8 cellular contexts compared by ENCODE assay signal in genomic region chr17:75078097-75079022, GRCh38.
DNase-seq lines count a peak whose midpoint lies in the region; ATAC-seq and TF ChIP-seq lines count a peak whose summit lies in the region.

No MANE protein-coding gene starts in this region.

- peak overlapping the region; percentile 89 for H2AFZ ChIP-seq in parathyroid adenoma

- no peak overlapping the region for H3K9ac ChIP-seq in parathyroid adenoma

- no peak overlapping the region for H3K4me2 ChIP-seq in parathyroid adenoma (ENCODE audit: low read length)

- H3K4me1 ChIP-seq in parathyroid adenoma, result peaks cover 3% of the 10 kb centered on the region

- H3K4me3 ChIP-seq in epithelial cell of esophagus (ENCODE audit: low read length), result no peak overlapping the region
- H3K4me3 ChIP-seq in parathyroid adenoma (ENCODE audit: low read depth, low read length), result no peak overlapping the region

- no peaks in the 10 kb centered on the region for H3K27me3 ChIP-seq in parathyroid adenoma (ENCODE audit: control insufficient read depth, insufficient read depth, low read length)

- no peaks in the 10 kb centered on the region for H3K79me2 ChIP-seq in parathyroid adenoma

- no peak for TF ChIP-seq CTCF in epithelial cell of esophagus (IDR thresholded peaks at IDR 0.05; ENCODE audit: insufficient read depth, low read depth, low read length, missing control alignments)
- no peak for TF ChIP-seq CTCF in parathyroid adenoma (IDR thresholded peaks at IDR 0.05)

- no peak for ATAC-seq in GM21576 (IDR thresholded peaks at IDR 0.05; ENCODE audit: unreplicated experiment)
- no peak for ATAC-seq in HG02610 (IDR thresholded peaks at IDR 0.05; ENCODE audit: unreplicated experiment)

- H3K9me3 ChIP-seq in parathyroid adenoma (ENCODE audit: control insufficient read depth, low read length), result no peaks in the 10 kb centered on the region

- peak; percentile 42 for TF ChIP-seq POLR2A in GM18526 (IDR thresholded peaks at IDR 0.05; ENCODE audit: extremely low read depth, insufficient read length)

- H3K27ac ChIP-seq in parathyroid adenoma, result no peak overlapping the region

- H3K36me3 ChIP-seq in parathyroid adenoma (ENCODE audit: control insufficient read depth, insufficient read depth, low read length), result no peaks in the 10 kb centered on the region

- DNase-seq in 8988T (peak; percentile 61), NCI-H226 (peak; percentile 92), epithelial cell of esophagus (ENCODE audit: low read depth) (peak; percentile 50), ecto neural progenitor cell (ENCODE audit: low spot score) (no peak)
